In genomic region chr1:12275370-12275769, GRCh38 we compare ENCODE assay signal across 8 cellular contexts. TPM values are rescaled to one million over a fixed set of nuclear protein-coding genes. Genes with fewer than 3 reads are reported as not detected.
DNase-seq lines count a peak whose midpoint lies in the region; ATAC-seq and TF ChIP-seq lines count a peak whose summit lies in the region.

No MANE protein-coding gene starts in this region.

- ATAC-seq in Panc1 (peak; percentile 62; the same call in 1 of the 2 replicates), HG02588 (IDR thresholded peaks at IDR 0.05; ENCODE audit: unreplicated experiment) (no peak), GM21526 (IDR thresholded peaks at IDR 0.05; ENCODE audit: low FRiP score, unreplicated experiment) (no peak)

- 57 to 71% (median 63%) methylated on average over 4 of the region's 4 CpGs for WGBS in adrenal gland, 4 donors

- H3K27ac ChIP-seq in Panc1 (ENCODE audit: low read length) (no peak overlapping the region), adrenal gland (no peak overlapping the region)

- CTCF ChIA-PET in Panc1 (lab: Charles Lee), result interaction anchor here (0.8 to 1.0 kb wide), 3 partner anchors 42 to 376 kb away, joined by 3 to 8 read pairs (median 6); no protein-coding TSS in a partner anchor

- peak; percentile 4 to 8 for DNase-seq in NCI-H446 (lab: John Stamatoyannopoulos, UW)
- no peak for DNase-seq in NCI-H446 treated with DMSO at 0.1 percent for 48 hours (lab: John Stamatoyannopoulos, UW)
- no peak for DNase-seq in Panc1 (ENCODE audit: low read depth, low spot score)
- peak in 5 of 7 donors; percentile 10 to 39 (median 34) for DNase-seq in adrenal gland
- DNase-seq in kidney epithelial cell (ENCODE audit: low read depth), result no peak
- peak; percentile 2 to 12 for DNase-seq in stimulated activated CD8-positive, alpha-beta memory T cell treated with anti-CD3 and anti-CD28 coated beads, Interleukin-7, amount 100 ng/mL, for 4 hours (ENCODE audit: low read depth in 2 of 2)

- TF ChIP-seq CTCF in Panc1 (IDR thresholded peaks at IDR 0.05) (peak; percentile 89), adrenal gland (IDR thresholded peaks at IDR 0.05) (peak; percentile 31 to 62 (median 43)), kidney epithelial cell (IDR thresholded peaks at IDR 0.05; ENCODE audit: insufficient read depth, low read length, poor library complexity, severe bottlenecking) (peak; percentile 83)

- TF ChIP-seq POLR2A in adrenal gland (IDR thresholded peaks at IDR 0.05), result no peak

- H3K36me3 ChIP-seq in Panc1 (ENCODE audit: control insufficient read depth, insufficient read depth, low read length) (peaks cover 18% of the 10 kb centered on the region), adrenal gland (replicated peaks in 1 of 2) (peaks cover 0 to 85% of the 10 kb centered on the region in 2 donors), kidney epithelial cell (ENCODE audit: control insufficient read depth, insufficient read depth, low read length) (peaks cover 4% of the 10 kb centered on the region)

- H3K27me3 ChIP-seq in Panc1 (ENCODE audit: control insufficient read depth, insufficient read depth, low read length) (no peaks in the 10 kb centered on the region), adrenal gland (no peaks in the 10 kb centered on the region), kidney epithelial cell (ENCODE audit: control insufficient read depth, insufficient read depth, low read length) (no peaks in the 10 kb centered on the region)

- POLR2A ChIA-PET in Panc1 (lab: Charles Lee), result no interaction called here

- H3K4me1 ChIP-seq in Panc1 (ENCODE audit: control insufficient read depth, insufficient read depth, low read length) (peaks cover 9% of the 10 kb centered on the region), adrenal gland (replicated peaks in 1 of 2) (no peaks in the 10 kb centered on the region)

- in situ Hi-C loops in Panc1 (cut with HindIII; ENCODE audit: low pct_unique_long_range_greater_than_20kb, low sequenced_read_pairs), result no loop called here

- intact Hi-C loops in Panc1 (cut with micrococcal nuclease; ENCODE audit: unreplicated experiment), result loop anchor here (5.0 kb wide), 1 partner anchor 382 kb away; no protein-coding TSS in a partner anchor
- intact Hi-C loops in adrenal gland (cut with DNase I), result loop anchor here in 1 of 2 donors (10.0 kb wide), 1 partner anchor 379 kb away; no protein-coding TSS in a partner anchor

- H3K9me3 ChIP-seq in Panc1 (ENCODE audit: control insufficient read depth, insufficient read depth, low read depth, low read length), result no peaks in the 10 kb centered on the region
- no peaks in the 10 kb centered on the region for H3K9me3 ChIP-seq in adrenal gland (replicated peaks in 1 of 3)

- H3K4me3 ChIP-seq in Panc1 (ENCODE audit: low read depth in 2 of 2, low read length in 2 of 2), result no peak overlapping the region
- no peak overlapping the region for H3K4me3 ChIP-seq in adrenal gland
- H3K4me3 ChIP-seq in kidney epithelial cell (ENCODE audit: low read depth, low read length), result no peak overlapping the region

- BruUV-seq in Panc1 (replicated peaks; lab: Mats Ljungman, UMichigan), result no TSS peak

RNA-seq across cellular contexts. Expression of gene VPS13D, which starts 45.5 kb away (rescaled TPM):
- total RNA-seq in Panc1 (2021; ENCODE audit: unreplicated experiment), result 33.1 TPM
- polyA plus RNA-seq in Panc1 (2012; ENCODE audit: insufficient read length), result 16.3 TPM
- 10 to 100 TPM; 33.2 to 62.3 (median 43.8) TPM for total RNA-seq in adrenal gland
- 10 to 100 TPM; 17.0 to 23.3 (median 23.2) TPM for polyA plus RNA-seq in adrenal gland
- total RNA-seq in kidney epithelial cell, result 22.2 and 24.0 TPM in 2 replicates

Comparison
In these comparisons a context has a peak if more than half of its experiments do, and no peak if none do; other contexts are left out.
1. DNase-seq: peak in NCI-H446 (2 of 2), adrenal gland (5 of 7) and stimulated activated CD8-positive, alpha-beta memory T cell treated with anti-CD3 and anti-CD28 coated beads, Interleukin-7, amount 100 ng/mL, for 4 hours (2 of 2); none in NCI-H446 treated with DMSO at 0.1 percent for 48 hours (single experiment), Panc1 (single experiment) and kidney epithelial cell (single experiment).
2. Peak in every context shown above with its lines, with median percentiles within 50 percentile points of each other: CTCF ChIP-seq.